Comparison of ENCODE assay signal across 1 cellular context in genomic region chr10:73644767-73645166, GRCh38.
TF ChIP-seq lines count a peak whose summit lies in the region.

No MANE protein-coding gene starts in this region.

TF ChIP-seq in IMR-90, 13 proteins besides CTCF, POLR2A, EP300 and RAD21:
- TF ChIP-seq RCOR1 (IDR thresholded peaks at IDR 0.05; ENCODE audit: insufficient replicate concordance, low read length) (no peak), NFE2L2 (IDR thresholded peaks at IDR 0.05; ENCODE audit: low read depth, low read length) (no peak), MXI1 (IDR thresholded peaks at IDR 0.05; ENCODE audit: borderline replicate concordance, low read depth, low read length) (no peak), CEBPB (IDR thresholded peaks at IDR 0.05; ENCODE audit: low read depth, low read length) (no peak), RFX5 (IDR thresholded peaks at IDR 0.05; ENCODE audit: low read depth, low read length) (no peak), CHD1 (IDR thresholded peaks at IDR 0.05; ENCODE audit: low read depth, low read length) (no peak), BHLHE40 (IDR thresholded peaks at IDR 0.05; ENCODE audit: low read depth, low read length) (no peak), MAZ (IDR thresholded peaks at IDR 0.05; ENCODE audit: borderline replicate concordance, low read depth, low read length) (no peak), SMC3 (IDR thresholded peaks at IDR 0.05; ENCODE audit: low read depth, low read length) (no peak), USF2 (IDR thresholded peaks at IDR 0.05; ENCODE audit: low read depth, low read length) (no peak), MAFK (IDR thresholded peaks at IDR 0.05; ENCODE audit: low read depth, low read length) (no peak), FOS (IDR thresholded peaks at IDR 0.05; ENCODE audit: low read depth, low read length) (no peak), ELK1 (IDR thresholded peaks at IDR 0.05; ENCODE audit: borderline replicate concordance, low read depth, low read length) (no peak)
